Comparison of ENCODE assay signal across 1 cellular context in the genomic region with DNA sequence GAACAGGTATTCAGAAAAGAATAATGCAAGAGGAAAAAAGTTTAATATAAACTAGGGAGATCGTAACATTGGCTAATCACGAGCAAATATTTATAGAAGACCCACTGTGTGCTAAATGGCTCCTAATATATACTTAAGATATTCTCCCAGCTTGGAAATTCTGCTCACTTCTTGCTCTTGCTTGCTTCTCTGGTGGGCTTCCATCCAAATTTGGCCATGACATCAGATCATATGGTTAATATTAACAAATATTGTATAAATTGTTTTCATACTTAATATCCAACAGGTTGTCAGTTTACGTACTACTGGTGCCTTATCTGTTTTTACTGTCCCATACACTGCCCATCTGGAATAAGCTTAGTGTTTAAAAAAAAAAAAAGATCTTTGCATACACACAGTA.
TF ChIP-seq lines count a peak whose summit lies in the region.

No MANE protein-coding gene starts in this region.

TF ChIP-seq in endothelial cell of umbilical vein, 7 proteins besides CTCF, POLR2A, EP300 and RAD21:
- TF ChIP-seq MYC (IDR thresholded peaks at IDR 0.05; ENCODE audit: low read depth, low read length) (no peak), JUN (IDR thresholded peaks at IDR 0.05; ENCODE audit: borderline replicate concordance, insufficient read depth, insufficient read length, low read depth) (no peak), FOS (IDR thresholded peaks at IDR 0.05; ENCODE audit: borderline replicate concordance, insufficient read depth, low read length) (no peak), POLR2AphosphoS5 (IDR thresholded peaks at IDR 0.05; ENCODE audit: insufficient read depth, low read depth, low read length) (no peak), EZH2 (IDR thresholded peaks at IDR 0.05; ENCODE audit: borderline replicate concordance, low read depth, low read length, severe bottlenecking) (no peak), GATA2 (IDR thresholded peaks at IDR 0.05; ENCODE audit: insufficient read depth, insufficient read length, low read depth, low read length) (no peak)
- TF ChIP-seq, protein P1, sequence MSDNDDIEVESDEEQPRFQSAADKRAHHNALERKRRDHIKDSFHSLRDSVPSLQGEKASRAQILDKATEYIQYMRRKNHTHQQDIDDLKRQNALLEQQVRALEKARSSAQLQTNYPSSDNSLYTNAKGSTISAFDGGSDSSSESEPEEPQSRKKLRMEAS (IDR thresholded peaks at IDR 0.05; ENCODE audit: insufficient read depth, insufficient read length): no peak
